Comparison of ENCODE assay signal across 16 cellular contexts in the genomic region with DNA sequence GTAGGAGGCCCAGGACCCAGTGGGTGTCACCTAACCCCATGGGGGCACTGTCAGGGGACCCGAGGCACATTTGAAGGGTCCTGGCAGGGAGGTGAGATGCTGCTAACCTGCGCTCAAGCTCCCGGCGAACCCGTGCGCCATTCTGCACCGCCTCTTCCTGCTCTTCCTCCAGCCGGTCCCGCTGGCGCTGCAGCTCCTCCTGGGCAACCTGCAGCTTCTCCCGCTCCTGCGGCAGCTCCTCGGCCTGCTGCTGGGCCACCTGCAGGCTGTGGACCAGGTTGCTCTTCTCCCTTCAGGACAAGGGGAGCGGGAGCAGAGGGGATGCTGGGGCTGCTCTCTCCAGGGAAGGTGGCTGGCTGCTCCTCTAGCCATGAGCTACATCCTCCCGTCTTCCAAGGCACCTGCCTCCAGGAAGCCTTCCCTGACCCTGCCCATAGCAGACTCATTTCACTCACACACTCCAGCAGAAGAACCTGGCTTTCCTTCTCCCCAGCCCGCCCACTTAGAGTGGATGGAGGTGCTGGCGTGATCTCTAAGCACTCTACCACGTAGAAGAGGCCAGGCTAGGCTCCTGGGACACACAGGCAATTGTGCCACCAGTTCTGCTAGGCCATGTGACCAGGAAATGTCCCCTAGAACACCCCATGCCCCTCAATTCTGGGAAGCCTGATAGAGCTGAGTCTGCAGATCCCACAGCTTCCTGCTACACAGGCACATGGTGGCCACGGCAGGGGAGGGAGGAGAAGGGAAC. TPM values are rescaled to one million over a fixed set of nuclear protein-coding genes. Genes with fewer than 3 reads are reported as not detected.
DNase-seq lines count a peak whose midpoint lies in the region; ATAC-seq, FAIRE-seq and TF ChIP-seq lines count a peak whose summit lies in the region.
"Had no signal": no experiment of that assay in that cellular context is flagged by ENCODE, and none has a peak within 500 bp of the region (broad histone marks: within the 10 kb centered on the region; RNA-seq: fewer than 3 reads in every experiment).

No MANE protein-coding gene starts in this region.

- no peaks in the 10 kb centered on the region for H3K4me1 Mint-ChIP-seq in activated naive CD4-positive, alpha-beta T cell treated with anti-CD3 and anti-CD28 coated beads for 36 hours (ENCODE audit: low read depth)

- no peak overlapping the region for H3K14ac ChIP-seq in mesenchymal stem cell (ENCODE audit: low read length in 2 of 2)

- FAIRE-seq in K562 (lab: Jason Lieb, UNC) = no peak

- peak overlapping the region in 1 of 2 experiments; percentile 2 for H3K23ac ChIP-seq in mesenchymal stem cell (ENCODE audit: low read length in 2 of 2)

- no peaks in the 10 kb centered on the region for H3K27me3 ChIP-seq in K562 (ENCODE audit: control insufficient read depth in 2 of 2, insufficient read depth in 2 of 2, low read length in 2 of 2)
- H3K27me3 ChIP-seq in mesenchymal stem cell (ENCODE audit: control insufficient read depth in 1 of 2, insufficient read depth in 1 of 2, low read length in 2 of 2) = no peaks in the 10 kb centered on the region
- H3K27me3 ChIP-seq: tibial nerve had no signal

- H4K91ac ChIP-seq in mesenchymal stem cell (ENCODE audit: low read length) = peak overlapping the region; percentile 10

- no peak overlapping the region for H3K4me3 Mint-ChIP-seq in activated naive CD4-positive, alpha-beta T cell treated with anti-CD3 and anti-CD28 coated beads for 36 hours
- H3K4me3 Mint-ChIP-seq: effector memory CD8-positive, alpha-beta T cell; memory B cell had no signal

- POLR2A ChIA-PET in K562 (lab: Yijun Ruan, JAX) = interaction anchor here (1.0 to 5.8 kb wide), 6 partner anchors 7 to 277 kb away, joined by 3 to 37 read pairs (median 10); no protein-coding TSS in a partner anchor

- peaks cover 87% of the 10 kb centered on the region for H3K36me3 ChIP-seq in K562 (ENCODE audit: control insufficient read depth, insufficient read depth, low read length)
- peaks cover 73 to 85% of the 10 kb centered on the region in 2 experiments for H3K36me3 ChIP-seq in mesenchymal stem cell (ENCODE audit: control insufficient read depth in 1 of 2, insufficient read depth in 2 of 2, low read depth in 1 of 2, low read length in 2 of 2)

- no peak overlapping the region for H3K18ac ChIP-seq in mesenchymal stem cell (ENCODE audit: low read depth in 1 of 2, low read length in 2 of 2)

- H3K4me3 ChIP-seq in K562 = no peak overlapping the region
- no peak overlapping the region for H3K4me3 ChIP-seq in mesenchymal stem cell (ENCODE audit: insufficient read depth in 1 of 2, low read depth in 1 of 2, low read length in 2 of 2)
- H3K4me3 ChIP-seq: tibial nerve had no signal

- H4K8ac ChIP-seq in mesenchymal stem cell (ENCODE audit: low read length) = no peak overlapping the region

- intact Hi-C loops in activated naive CD4-positive, alpha-beta T cell treated with anti-CD3 and anti-CD28 coated beads for 36 hours (cut with micrococcal nuclease) = no loop called here
- intact Hi-C loops in K562 (cut with micrococcal nuclease) = no loop called here

- TF ChIP-seq EP300 in K562 (IDR thresholded peaks at IDR 0.05; ENCODE audit: low read length) = no peak

- no peaks in the 10 kb centered on the region for H3K79me2 ChIP-seq in K562 (ENCODE audit: control insufficient read depth, insufficient read depth, low read length)

- 0 out of 2 replicates have a peak, but pooled peaks cover 3% of the 10 kb centered on the region for H4K20me1 ChIP-seq in K562 (replicated peaks; ENCODE audit: control insufficient read depth, insufficient read depth, low read length)

- H3K9me3 ChIP-seq in K562 (replicated peaks; ENCODE audit: control insufficient read depth, insufficient read depth, low read depth, low read length) = no peaks in the 10 kb centered on the region
- no peaks in the 10 kb centered on the region for H3K9me3 ChIP-seq in mesenchymal stem cell (ENCODE audit: control insufficient read depth, low read length)
- H3K9me3 ChIP-seq: tibial nerve had no signal

- peaks cover 0 to 40% of the 10 kb centered on the region in 2 experiments; a peak in 1 of 5 replicates for H3K4me1 ChIP-seq in K562 (replicated peaks in 1 of 2; ENCODE audit: control insufficient read depth in 2 of 2, insufficient read depth in 2 of 2, low read length in 2 of 2)
- H3K4me1 ChIP-seq in mesenchymal stem cell (ENCODE audit: control insufficient read depth, insufficient read depth, low read depth, low read length) = peaks cover 7% of the 10 kb centered on the region
- H3K4me1 ChIP-seq: tibial nerve had no signal

- in situ Hi-C loops in K562 (cut with MboI) = loop anchor here (5.0 kb wide), 1 partner anchor 319 kb away; no protein-coding TSS in a partner anchor

- H2AFZ ChIP-seq in K562 (ENCODE audit: low read depth, low read length) (no peak overlapping the region), mesenchymal stem cell (ENCODE audit: low read depth, low read length) (no peak overlapping the region)

- ATAC-seq in K562 (no peak), GM21390 (IDR thresholded peaks at IDR 0.05; ENCODE audit: unreplicated experiment) (no peak), GM18519 (IDR thresholded peaks at IDR 0.05; ENCODE audit: low FRiP score, unreplicated experiment) (no peak)
- ATAC-seq: activated CD4-positive, CD25-positive, alpha-beta regulatory T cell treated with anti-CD3 and anti-CD28 coated beads, Interleukin-2, amount 50 U/mL, for 24 hours; effector memory CD8-positive, alpha-beta T cell had no signal

- BruUV-seq in K562 (replicated peaks; lab: Mats Ljungman, UMichigan) = no TSS peak

- no peak overlapping the region for H2BK5ac ChIP-seq in mesenchymal stem cell (ENCODE audit: low read depth, low read length, poor library complexity, severe bottlenecking)

- H3K27me3 Mint-ChIP-seq in activated naive CD4-positive, alpha-beta T cell treated with anti-CD3 and anti-CD28 coated beads for 36 hours (ENCODE audit: low read depth) = no peaks in the 10 kb centered on the region
- H3K27me3 Mint-ChIP-seq: effector memory CD8-positive, alpha-beta T cell; memory B cell had no signal

- peaks cover 29% of the 10 kb centered on the region for H3K36me3 Mint-ChIP-seq in activated naive CD4-positive, alpha-beta T cell treated with anti-CD3 and anti-CD28 coated beads for 36 hours (ENCODE audit: low read depth)

- H3K4ac ChIP-seq in mesenchymal stem cell (ENCODE audit: low read depth in 1 of 2, low read length in 2 of 2) = no peak overlapping the region

- H2AK5ac ChIP-seq in mesenchymal stem cell (ENCODE audit: low read length, severe bottlenecking) = no peak overlapping the region

- H3K27ac ChIP-seq in K562 (ENCODE audit: extremely low read depth, low read depth, low read length) (no peak overlapping the region), mesenchymal stem cell (ENCODE audit: low read length, poor library complexity, severe bottlenecking) (no peak overlapping the region)
- H3K27ac ChIP-seq: tibial nerve had no signal

- H2BK120ac ChIP-seq in mesenchymal stem cell (ENCODE audit: low read depth, low read length) = no peak overlapping the region

- no peak for TF ChIP-seq RAD21 in K562 (CRISPR knock-in tag; conservative IDR thresholded peaks at IDR 0.05 in 1 of 2, IDR thresholded peaks at IDR 0.05 in 1 of 2)

- 92% methylated on average over 19 of the region's 19 CpGs for WGBS in K562 (ENCODE audit: insufficient coverage, low coverage, missing lambda C conversion rate)
- WGBS in mesenchymal stem cell = 95% methylated on average over 19 of the region's 19 CpGs

- CTCF ChIA-PET in activated naive CD4-positive, alpha-beta T cell treated with anti-CD3 and anti-CD28 coated beads for 36 hours (lab: Charles Lee) = no interaction called here
- CTCF ChIA-PET in K562 (lab: Yijun Ruan, JAX; ENCODE audit: low intra/inter-chr PET ratio) = no interaction called here

- peaks cover 25% of the 10 kb centered on the region for H3K79me1 ChIP-seq in mesenchymal stem cell (replicated peaks; ENCODE audit: low read length, poor library complexity, severe bottlenecking)

- TF ChIP-seq POLR2A in K562 (conservative IDR thresholded peaks at IDR 0.05) = peak; percentile 12; the same call in 1 of the 2 replicates

- no peak overlapping the region for H2BK12ac ChIP-seq in mesenchymal stem cell (ENCODE audit: low read length in 2 of 2)

- H3K4me2 ChIP-seq in K562 (ENCODE audit: insufficient read depth, low read length) = no peak overlapping the region
- H3K4me2 ChIP-seq in mesenchymal stem cell (ENCODE audit: low read length, poor library complexity, severe bottlenecking) = no peak overlapping the region

- no peak overlapping the region for H3K27ac Mint-ChIP-seq in activated naive CD4-positive, alpha-beta T cell treated with anti-CD3 and anti-CD28 coated beads for 36 hours
- H3K27ac Mint-ChIP-seq: memory B cell had no signal

- H3K9ac ChIP-seq in K562 (ENCODE audit: insufficient read depth in 1 of 2, low read depth in 2 of 2, low read length in 2 of 2) (peak overlapping the region in 1 of 2 experiments; percentile 40; a peak in 2 of 4 replicates), mesenchymal stem cell (ENCODE audit: low read length) (no peak overlapping the region)

- H3K9me3 Mint-ChIP-seq in activated naive CD4-positive, alpha-beta T cell treated with anti-CD3 and anti-CD28 coated beads for 36 hours = no peaks in the 10 kb centered on the region
- H3K9me3 Mint-ChIP-seq: effector memory CD8-positive, alpha-beta T cell; memory B cell had no signal

- peak; percentile 6 for DNase-seq in activated naive CD4-positive, alpha-beta T cell treated with anti-CD3 and anti-CD28 coated beads for 36 hours
- no peak for DNase-seq in activated naive CD4-positive, alpha-beta T cell (lab: John Stamatoyannopoulos, UW)
- DNase-seq in K562 (ENCODE audit: extremely low read depth in 1 of 4, low spot score in 3 of 4) (peak in 3 of 4 experiments; percentile 44 to 47 (median 47)), mesenchymal stem cell (no peak), ureter (ENCODE audit: low spot score) (peak; percentile 56)
- no peak for DNase-seq in activated CD4-positive, alpha-beta T cell treated with anti-CD3 and anti-CD28 coated beads, Interleukin-2, amount 50 U/mL, for 4 hours
- DNase-seq: amygdala; effector memory CD8-positive, alpha-beta T cell; glutamatergic neuron; NCI-H1048; NCI-H526 treated with DMSO at 0.1 percent for 48 hours had no signal

- H2BK15ac ChIP-seq in mesenchymal stem cell (ENCODE audit: low read depth, poor library complexity, severe bottlenecking) = no peak overlapping the region

- no peaks in the 10 kb centered on the region for H3K9me1 ChIP-seq in K562 (ENCODE audit: control insufficient read depth, insufficient read depth, low read length)

- TF ChIP-seq CTCF in K562 (IDR thresholded peaks at IDR 0.05 in 2 of 3, conservative IDR thresholded peaks at IDR 0.05 in 1 of 3; ENCODE audit: insufficient read depth in 2 of 3, low read depth in 1 of 3, low read length in 3 of 3) = no peak; a peak in 1 of 6 replicates

RNA-seq across cellular contexts. Expression of gene NBPF1, which starts 15.2 kb away (rescaled TPM):
- total RNA-seq in activated naive CD4-positive, alpha-beta T cell treated with anti-CD3 and anti-CD28 coated beads for 36 hours = 1 to 10 TPM; 1.6 to 1.9 TPM
- 56.6 and 102 TPM in 2 replicates for total RNA-seq in K562 (2011; cell fraction: chromatin; rRNA removed; ENCODE audit: low replicate concordance)
- total RNA-seq in K562 (2011; cell fraction: nucleolus; rRNA removed) = 36.9 and 44.1 TPM in 2 replicates
- 89.4 and 146 TPM in 2 replicates for total RNA-seq in K562 (2011; cell fraction: nucleoplasm; rRNA removed)
- total RNA-seq in K562 (2014; rRNA removed) (15.1 and 19.0 TPM in 2 replicates), K562 (2014; rRNA removed; fragmentation: Illumina TruSeq; extraction: Trizol) (20.3 and 21.2 TPM in 2 replicates), K562 (2015; rRNA removed; fragmentation: Illumina TruSeq; extraction: Trizol) (39.1 and 42.6 TPM in 2 replicates), K562 (2021) (31.4 and 33.6 TPM in 2 replicates), ureter (61.9 TPM)
- polyA plus RNA-seq in K562 (2011; rRNA removed) (36.5 and 41.3 TPM in 2 replicates), K562 (2014; fragmentation: Illumina TruSeq; extraction: Trizol) (27.6 and 35.0 TPM in 2 replicates), K562 (2014; fragmentation: Nextera tagmentation; extraction: Ambion mirVana) (1 to 10 TPM; 5.2 to 7.9 TPM), K562 (2014; rRNA removed) (24.1 and 30.7 TPM in 2 replicates)
- 15.1 and 32.8 TPM in 2 replicates for polyA plus RNA-seq in K562 (2011; cell fraction: cytosol; rRNA removed)
- polyA plus RNA-seq in K562 (2011; cell fraction: nucleus; rRNA removed) = 56.8 and 69.1 TPM in 2 replicates
- 32.4 and 33.6 TPM in 2 replicates for polyA plus RNA-seq in K562 (2012)
- polyA minus RNA-seq in K562 (2011; rRNA and poly(A)+ RNA removed) = 28.5 and 39.5 TPM in 2 replicates
- polyA minus RNA-seq in K562 (2011; cell fraction: cytosol; rRNA and poly(A)+ RNA removed) = 10.4 and 15.7 TPM in 2 replicates
- polyA minus RNA-seq in K562 (2011; cell fraction: nucleus; rRNA and poly(A)+ RNA removed) = 39.3 and 69.2 TPM in 2 replicates
- 17.1 TPM for polyA plus RNA-seq in mesenchymal stem cell (2013, experiment 1 of 2)
- polyA plus RNA-seq in mesenchymal stem cell (2013, experiment 2 of 2) = 15.7 TPM

RNA-seq across cellular contexts. Expression of gene RNU1-3, which starts 38.2 kb away (rescaled TPM):
- total RNA-seq in activated naive CD4-positive, alpha-beta T cell treated with anti-CD3 and anti-CD28 coated beads for 36 hours = 1,000 to 10,000 TPM; 1,341 to 1,386 TPM
- under 0.01 TPM in 2 replicates for total RNA-seq in K562 (2011; cell fraction: chromatin; rRNA removed; ENCODE audit: low replicate concordance)
- under 0.01 and 21,200 TPM in 2 replicates for total RNA-seq in K562 (2011; cell fraction: nucleolus; rRNA removed)
- total RNA-seq in K562 (2011; cell fraction: nucleoplasm; rRNA removed) = under 0.01 and 24,158 TPM in 2 replicates
- total RNA-seq in K562 (2014; rRNA removed) (under 0.01 TPM in 2 replicates), K562 (2014; rRNA removed; fragmentation: Illumina TruSeq; extraction: Trizol) (28,565 and 32,823 TPM in 2 replicates), K562 (2015; rRNA removed; fragmentation: Illumina TruSeq; extraction: Trizol) (20,456 and 27,045 TPM in 2 replicates), K562 (2021) (2,231 and 2,538 TPM in 2 replicates), ureter (1,626 TPM)
- polyA plus RNA-seq in K562 (2011; rRNA removed) (83.9 TPM in 1 of 2 replicates, not detected in the other), K562 (2014; fragmentation: Illumina TruSeq; extraction: Trizol) (not detected in 2 replicates), K562 (2014; fragmentation: Nextera tagmentation; extraction: Ambion mirVana) (1 to 10 TPM in 1 of 2 experiments, not detected in 1; 3.0 TPM), K562 (2014; rRNA removed) (not detected in 2 replicates)
- under 0.01 TPM in 1 of 2 replicates, not detected in the other for polyA plus RNA-seq in K562 (2011; cell fraction: cytosol; rRNA removed)
- polyA plus RNA-seq in K562 (2011; cell fraction: nucleus; rRNA removed) = under 0.01 and 1,424 TPM in 2 replicates
- 25.1 TPM in 1 of 2 replicates, not detected in the other for polyA plus RNA-seq in K562 (2012)
- polyA minus RNA-seq in K562 (2011; rRNA and poly(A)+ RNA removed) = 10,756 and 20,531 TPM in 2 replicates
- 58,964 and 66,171 TPM in 2 replicates for polyA minus RNA-seq in K562 (2011; cell fraction: cytosol; rRNA and poly(A)+ RNA removed)
- polyA minus RNA-seq in K562 (2011; cell fraction: nucleus; rRNA and poly(A)+ RNA removed) = 66,769 and 85,880 TPM in 2 replicates
- not detected for polyA plus RNA-seq in mesenchymal stem cell (2013, experiment 1 of 2)
- polyA plus RNA-seq in mesenchymal stem cell (2013, experiment 2 of 2) = not detected

Comparison
In these comparisons a context has a peak if more than half of its experiments do, and no peak if none do; other contexts are left out.
1. DNase-seq: peak in activated naive CD4-positive, alpha-beta T cell treated with anti-CD3 and anti-CD28 coated beads for 36 hours (single experiment), K562 (3 of 4) and ureter (single experiment); none in activated naive CD4-positive, alpha-beta T cell (0 of 4), mesenchymal stem cell (single experiment) and activated CD4-positive, alpha-beta T cell treated with anti-CD3 and anti-CD28 coated beads, Interleukin-2, amount 50 U/mL, for 4 hours (0 of 2).
2. RNA of gene NBPF1, which starts 15.2 kb away (total RNA-seq): 61.9 TPM in ureter (single experiment) and 15.1 to 146 TPM in K562; 1.6 to 1.9 TPM in activated naive CD4-positive, alpha-beta T cell treated with anti-CD3 and anti-CD28 coated beads for 36 hours; every median in the first group is over 4 times any median in the second.